12 cellular contexts compared by ENCODE assay signal in genomic region chr4:1874207-1874606, GRCh38. TPM values are rescaled to one million over a fixed set of nuclear protein-coding genes. Genes with fewer than 3 reads are reported as not detected.
DNase-seq lines count a peak whose midpoint lies in the region; ATAC-seq and TF ChIP-seq lines count a peak whose summit lies in the region.
"Had no signal": no experiment of that assay in that cellular context is flagged by ENCODE, and none has a peak within 500 bp of the region (broad histone marks: within the 10 kb centered on the region; RNA-seq: fewer than 3 reads in every experiment).

No MANE protein-coding gene starts in this region.

- peak overlapping the region; percentile 12 for H3K27ac ChIP-seq in A673 (ENCODE audit: low read depth, low read length, poor library complexity, severe bottlenecking)
- H3K27ac ChIP-seq in CD8-positive, alpha-beta memory T cell (ENCODE audit: low read depth, low read length) = peak overlapping the region; percentile 5
- H3K27ac ChIP-seq in ovary = no peak overlapping the region
- H3K27ac ChIP-seq: brain microvascular endothelial cell had no signal

- TF ChIP-seq EP300 in ovary (IDR thresholded peaks at IDR 0.05) = no peak

- H3K4me3 ChIP-seq in A673 (ENCODE audit: low read depth, low read length, poor library complexity, severe bottlenecking) (no peak overlapping the region), ovary (no peak overlapping the region)
- no peak overlapping the region for H3K4me3 ChIP-seq in CD8-positive, alpha-beta memory T cell (ENCODE audit: low read length)

- H3K36me3 ChIP-seq in A673 (ENCODE audit: insufficient read depth, low read length, poor library complexity, severe bottlenecking) = no peaks in the 10 kb centered on the region
- no peaks in the 10 kb centered on the region for H3K36me3 ChIP-seq in CD8-positive, alpha-beta memory T cell (ENCODE audit: insufficient read depth, low read length)
- H3K36me3 ChIP-seq in ovary = no peaks in the 10 kb centered on the region
- H3K36me3 ChIP-seq: brain microvascular endothelial cell had no signal

- H3K4me1 ChIP-seq in A673 (ENCODE audit: insufficient read depth, low read length, poor library complexity, severe bottlenecking) = peaks cover 28% of the 10 kb centered on the region
- H3K4me1 ChIP-seq in CD8-positive, alpha-beta memory T cell (ENCODE audit: insufficient read depth, low read length) = peaks cover 17% of the 10 kb centered on the region
- no peaks in the 10 kb centered on the region for H3K4me1 ChIP-seq in ovary (ENCODE audit: insufficient read depth)

- H3K4me3 Mint-ChIP-seq in CD8-positive, alpha-beta memory T cell = peak overlapping the region in 3 of 7 donors; percentile 2 to 97 (median 26)
- H3K4me3 Mint-ChIP-seq in T-cell (no peak overlapping the region), glutamatergic neuron (ENCODE audit: unreplicated experiment) (peak overlapping the region; percentile 18)

- ATAC-seq in T-cell (replicated peaks in 1 of 4) (no peak), GM19351 (IDR thresholded peaks at IDR 0.05; ENCODE audit: unreplicated experiment) (no peak), GM21786 (IDR thresholded peaks at IDR 0.05; ENCODE audit: unreplicated experiment) (no peak)

- peaks cover 0 to 2% (median 2%) of the 10 kb centered on the region in 3 donors for H3K36me3 Mint-ChIP-seq in CD8-positive, alpha-beta memory T cell
- H3K36me3 Mint-ChIP-seq in T-cell (no peaks in the 10 kb centered on the region), glutamatergic neuron (ENCODE audit: unreplicated experiment) (no peaks in the 10 kb centered on the region)

- no peaks in the 10 kb centered on the region for H3K27me3 ChIP-seq in A673 (replicated peaks; ENCODE audit: insufficient read depth, low read depth, low read length, poor library complexity)
- H3K27me3 ChIP-seq in CD8-positive, alpha-beta memory T cell (ENCODE audit: insufficient read depth, low read length, poor library complexity, severe bottlenecking) = no peaks in the 10 kb centered on the region
- no peaks in the 10 kb centered on the region for H3K27me3 ChIP-seq in ovary
- H3K27me3 ChIP-seq: brain microvascular endothelial cell had no signal

- peaks cover 47 to 59% (median 55%) of the 10 kb centered on the region in 3 donors for H3K4me1 Mint-ChIP-seq in CD8-positive, alpha-beta memory T cell
- H3K4me1 Mint-ChIP-seq in T-cell = peaks cover 39 to 52% (median 43%) of the 10 kb centered on the region in 3 donors
- H3K4me1 Mint-ChIP-seq in glutamatergic neuron (ENCODE audit: low read depth, unreplicated experiment) = peaks cover 7% of the 10 kb centered on the region

- BruUV-seq in A673 (replicated peaks; lab: Mats Ljungman, UMichigan) = no TSS peak

- DNase-seq in A673 (ENCODE audit: low spot score) (no peak), T-cell (no peak), glutamatergic neuron (no peak), NCI-H2227 (lab: John Stamatoyannopoulos, UW; ENCODE audit: unreplicated experiment) (no peak), ovary (no peak)
- DNase-seq in CD8-positive, alpha-beta memory T cell = no peak
- DNase-seq: brain microvascular endothelial cell; DMS 273 treated with DMSO at 0.1 percent for 48 hours; NCI-H446 treated with DMSO at 0.1 percent for 48 hours; stimulated activated CD4-positive, alpha-beta T cell treated with anti-CD3 and anti-CD28 coated beads, Interleukin-1b, Interleukin-23, amount 100 ng/mL, for 48 hours had no signal

- peaks cover 0 to 3% (median 0%) of the 10 kb centered on the region in 5 donors for H3K9me3 Mint-ChIP-seq in CD8-positive, alpha-beta memory T cell
- no peaks in the 10 kb centered on the region for H3K9me3 Mint-ChIP-seq in T-cell
- H3K9me3 Mint-ChIP-seq in glutamatergic neuron (ENCODE audit: unreplicated experiment) = peaks cover 11% of the 10 kb centered on the region

- TF ChIP-seq CTCF in A673 (conservative IDR thresholded peaks at IDR 0.05; ENCODE audit: low read depth, low read length) = no peak
- no peak for TF ChIP-seq CTCF in glutamatergic neuron (IDR thresholded peaks at IDR 0.05; ENCODE audit: partially characterized antibody, unreplicated experiment)
- TF ChIP-seq CTCF in ovary (IDR thresholded peaks at IDR 0.05) = no peak

- intact Hi-C loops in A673 (cut with micrococcal nuclease; ENCODE audit: unreplicated experiment) = no loop called here
- intact Hi-C loops in ovary (cut with DNase I) = no loop called here

- H3K27ac Mint-ChIP-seq in CD8-positive, alpha-beta memory T cell = peak overlapping the region in 7 of 8 donors; percentile 2 to 94 (median 71)
- peak overlapping the region; percentile 53 to 64 for H3K27ac Mint-ChIP-seq in T-cell
- no peak overlapping the region for H3K27ac Mint-ChIP-seq in glutamatergic neuron (ENCODE audit: unreplicated experiment)

- POLR2A ChIA-PET in A673 (lab: Charles Lee; ENCODE audit: low non-redundant PET) (no interaction called here), T-cell (lab: Charles Lee) (no interaction called here)
- POLR2A ChIA-PET in CD8-positive, alpha-beta memory T cell (lab: Charles Lee) = no interaction called here

- no peak for TF ChIP-seq POLR2A in ovary (IDR thresholded peaks at IDR 0.05)

- 75 to 83% (median 82%) methylated on average over 3 of the region's 3 CpGs for WGBS in ovary, 3 donors

- H3K9me3 ChIP-seq in A673 (ENCODE audit: low read depth, low read length, poor library complexity, severe bottlenecking) (no peaks in the 10 kb centered on the region), ovary (no peaks in the 10 kb centered on the region)
- H3K9me3 ChIP-seq in CD8-positive, alpha-beta memory T cell (ENCODE audit: low read length) = no peaks in the 10 kb centered on the region

- peaks cover 0 to 6% of the 10 kb centered on the region in 2 donors for H3K27me3 Mint-ChIP-seq in CD8-positive, alpha-beta memory T cell
- H3K27me3 Mint-ChIP-seq in T-cell = no peaks in the 10 kb centered on the region
- H3K27me3 Mint-ChIP-seq in glutamatergic neuron (ENCODE audit: unreplicated experiment) = peaks cover 8% of the 10 kb centered on the region

- CTCF ChIA-PET in A673 (lab: Charles Lee) = no interaction called here
- CTCF ChIA-PET in CD8-positive, alpha-beta memory T cell (lab: Charles Lee) = interaction anchor here (1.2 to 1.7 kb wide), 2 partner anchors 16 to 25 kb away, joined by 3 to 6 read pairs; no protein-coding TSS in a partner anchor
- CTCF ChIA-PET in T-cell (lab: Charles Lee) = no interaction called here

RNA-seq across cellular contexts. Expression of gene NSD2, which starts 3.0 kb away (rescaled TPM):
- total RNA-seq in A673 (2021) (227 and 231 TPM in 2 replicates), T-cell (10 to 100 TPM; 40.8 to 55.3 (median 48.3) TPM), glutamatergic neuron (ENCODE audit: unreplicated experiment) (138 TPM), ovary (10 to 100 TPM; 18.5 to 41.9 (median 23.4) TPM)
- 100 to 1,000 TPM; 150 to 152 TPM for total RNA-seq in CD8-positive, alpha-beta memory T cell
- 9.0 TPM for polyA plus RNA-seq in CD8-positive, alpha-beta memory T cell
- polyA plus RNA-seq in ovary = 10 to 100 TPM in 1 of 2 donors, 1 to 10 TPM in 1; 9.1 to 20.1 TPM

RNA-seq across cellular contexts. Expression of gene LETM1, which starts 18.3 kb away (rescaled TPM):
- total RNA-seq in A673 (2021) (102 TPM in 2 replicates), T-cell (10 to 100 TPM; 35.4 to 60.3 (median 53.5) TPM), glutamatergic neuron (ENCODE audit: unreplicated experiment) (48.5 TPM), ovary (10 to 100 TPM; 22.7 to 43.6 (median 31.0) TPM)
- 10 to 100 TPM; 85.4 to 87.3 TPM for total RNA-seq in CD8-positive, alpha-beta memory T cell
- 15.5 TPM for polyA plus RNA-seq in CD8-positive, alpha-beta memory T cell
- polyA plus RNA-seq in ovary = 10 to 100 TPM in 1 of 2 donors, 1 to 10 TPM in 1; 9.3 to 11.9 TPM

Comparison
In these comparisons a context has a peak if more than half of its experiments do, and no peak if none do; other contexts are left out.
1. H3K27ac ChIP-seq: peak in A673 (single experiment) and CD8-positive, alpha-beta memory T cell (single experiment); none in ovary (0 of 2).